Comparison of ENCODE assay signal across 16 cellular contexts in the genomic region with DNA sequence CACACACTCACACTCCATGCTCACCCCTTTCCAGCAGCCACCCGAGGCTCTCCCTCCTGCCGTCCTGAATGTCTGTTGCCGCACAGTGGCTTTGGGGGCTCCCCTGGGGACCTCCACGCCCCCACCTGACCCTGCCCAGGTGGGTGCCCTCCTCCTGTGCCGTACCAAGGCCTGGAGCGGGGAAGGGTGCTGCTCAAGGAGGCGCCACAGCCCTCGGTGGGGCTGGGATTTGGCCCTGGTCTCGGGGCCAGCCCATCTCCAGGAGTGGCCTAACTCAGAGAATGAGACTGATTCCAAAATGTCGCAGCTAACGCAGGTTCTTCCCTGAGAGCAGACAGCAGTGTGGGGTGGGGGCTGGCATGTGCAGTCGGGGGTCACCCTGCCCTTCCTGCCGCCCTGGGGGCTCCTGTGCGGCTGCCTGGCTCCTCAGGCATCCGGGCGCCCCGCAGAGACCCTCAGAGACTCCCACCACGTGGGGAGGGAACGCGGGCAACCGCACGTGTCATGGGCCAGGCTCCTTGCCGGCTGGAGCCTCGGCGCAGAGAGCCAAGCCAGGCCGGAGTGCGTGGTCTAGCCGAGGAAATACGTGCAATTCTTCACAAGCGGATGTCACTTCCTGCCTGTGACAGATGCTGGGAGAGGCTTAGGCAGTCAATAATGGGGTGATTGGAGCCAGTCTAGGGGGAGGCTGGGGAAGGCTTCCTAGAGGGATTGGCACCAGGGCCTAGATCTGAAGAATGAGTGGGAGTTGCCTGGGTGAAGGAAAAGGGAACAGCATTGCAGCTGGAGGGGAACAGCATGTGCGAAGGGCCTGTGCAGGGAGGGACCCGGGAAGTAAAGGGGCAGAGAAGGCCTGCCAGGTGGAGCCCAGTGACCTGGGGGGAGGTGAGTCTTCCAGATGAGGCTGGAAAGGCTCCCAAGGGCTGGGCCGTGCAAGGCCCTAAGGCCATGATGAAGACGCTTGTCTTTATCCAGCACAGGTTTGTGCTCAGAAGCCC. TPM values are rescaled to one million over a fixed set of nuclear protein-coding genes. Genes with fewer than 3 reads are reported as not detected.
A peak's percentile ranks its signal among the peaks of the same experiment; 100 is the strongest.
DNase-seq lines count a peak whose midpoint lies in the region; ATAC-seq and TF ChIP-seq lines count a peak whose summit lies in the region.
"Had no signal": no experiment of that assay in that cellular context is flagged by ENCODE, and none has a peak within 500 bp of the region (broad histone marks: within the 10 kb centered on the region; RNA-seq: fewer than 3 reads in every experiment).

No MANE protein-coding gene starts in this region.

- 78% methylated on average over 17 of the region's 34 CpGs for WGBS in suprapubic skin

- H3K4me1 ChIP-seq in suprapubic skin = no peaks in the 10 kb centered on the region
- H3K4me1 ChIP-seq: Peyer's patch had no signal

- H3K27me3 ChIP-seq in suprapubic skin = no peaks in the 10 kb centered on the region
- H3K27me3 ChIP-seq: Peyer's patch had no signal

- TF ChIP-seq CTCF in fibroblast of the aortic adventitia (IDR thresholded peaks at IDR 0.05; ENCODE audit: insufficient read depth, low read length) (no peak), omental fat pad (IDR thresholded peaks at IDR 0.05) (no peak), suprapubic skin (IDR thresholded peaks at IDR 0.05) (no peak)

- DNase-seq in GM03348 (ENCODE audit: low spot score) = peak; percentile 59
- peak; percentile 56 for DNase-seq in SW480 (ENCODE audit: low spot score)
- peak; percentile 76 for DNase-seq in fibroblast of the aortic adventitia (ENCODE audit: low read depth)
- DNase-seq in omental fat pad (ENCODE audit: low spot score) = no peak
- no peak for DNase-seq in NCI-H2081 treated with DMSO at 0.1 percent for 48 hours (lab: John Stamatoyannopoulos, UW)
- DNase-seq in suprapubic skin (ENCODE audit: low spot score in 2 of 2) = no peak
- DNase-seq in hippocampal formation (lab: John Stamatoyannopoulos, UW) = no peak
- DNase-seq: activated CD4-positive, CD25-positive, alpha-beta regulatory T cell; activated naive CD4-positive, alpha-beta T cell treated with anti-CD3 and anti-CD28 coated beads, Interleukin-2, amount 50 U/mL, for 16 hours; effector CD4-positive, alpha-beta T cell; Peyer's patch; stimulated activated CD4-positive, alpha-beta T cell treated with anti-CD3 and anti-CD28 coated beads, Interleukin-12 subunit alpha, Interleukin-12 subunit beta, amount 100 ng/mL, for 4 hours; stimulated activated CD8-positive, alpha-beta memory T cell treated with anti-CD3 and anti-CD28 coated beads, Interleukin-4, amount 100 ng/mL, for 48 hours had no signal

- no peak overlapping the region for H3K4me3 ChIP-seq in fibroblast of the aortic adventitia (ENCODE audit: low read depth, low read length)
- H3K4me3 ChIP-seq in suprapubic skin = no peak overlapping the region
- H3K4me3 ChIP-seq: Peyer's patch had no signal

- H3K27ac ChIP-seq in suprapubic skin = no peak overlapping the region
- H3K27ac ChIP-seq: Peyer's patch had no signal

- peak; percentile 13 for ATAC-seq in omental fat pad (ENCODE audit: low FRiP score)
- no peak for ATAC-seq in GM18873 (IDR thresholded peaks at IDR 0.05; ENCODE audit: low FRiP score, unreplicated experiment)
- ATAC-seq: HCT116 had no signal

- no peaks in the 10 kb centered on the region for H3K9me3 ChIP-seq in suprapubic skin
- H3K9me3 ChIP-seq: Peyer's patch had no signal

- no peak for TF ChIP-seq POLR2A in suprapubic skin (IDR thresholded peaks at IDR 0.05)

- no peak for TF ChIP-seq EP300 in suprapubic skin (IDR thresholded peaks at IDR 0.05)

- no peaks in the 10 kb centered on the region for H3K36me3 ChIP-seq in suprapubic skin
- H3K36me3 ChIP-seq: Peyer's patch had no signal

RNA-seq across cellular contexts. Expression of a gene that starts 44.1 kb away (rescaled TPM):
- total RNA-seq in fibroblast of the aortic adventitia (ENCODE audit: low replicate concordance) = 0.98 TPM in 1 of 2 replicates, not detected in the other
- not detected for total RNA-seq in omental fat pad
- total RNA-seq in suprapubic skin = under 1 TPM in 1 of 4 donors, not detected in 3; 0.64 TPM
- total RNA-seq: myocyte, Peyer's patch had no signal

RNA-seq across cellular contexts. Expression of a gene that starts 49.1 kb away (rescaled TPM):
- total RNA-seq in fibroblast of the aortic adventitia (ENCODE audit: low replicate concordance) (9.0 and 27.6 TPM in 2 replicates), omental fat pad (10 to 100 TPM; 15.8 to 37.9 (median 20.3) TPM), suprapubic skin (10 to 100 TPM; 19.4 to 25.0 (median 20.8) TPM)

Comparison
In these comparisons a context has a peak if more than half of its experiments do, and no peak if none do; other contexts are left out.
1. DNase-seq: peak in GM03348 (single experiment), SW480 (single experiment) and fibroblast of the aortic adventitia (single experiment); none in omental fat pad (single experiment), NCI-H2081 treated with DMSO at 0.1 percent for 48 hours (single experiment), suprapubic skin (0 of 2) and hippocampal formation (0 of 2).